ENCODE assay signal across 14 cellular contexts in the genomic region with DNA sequence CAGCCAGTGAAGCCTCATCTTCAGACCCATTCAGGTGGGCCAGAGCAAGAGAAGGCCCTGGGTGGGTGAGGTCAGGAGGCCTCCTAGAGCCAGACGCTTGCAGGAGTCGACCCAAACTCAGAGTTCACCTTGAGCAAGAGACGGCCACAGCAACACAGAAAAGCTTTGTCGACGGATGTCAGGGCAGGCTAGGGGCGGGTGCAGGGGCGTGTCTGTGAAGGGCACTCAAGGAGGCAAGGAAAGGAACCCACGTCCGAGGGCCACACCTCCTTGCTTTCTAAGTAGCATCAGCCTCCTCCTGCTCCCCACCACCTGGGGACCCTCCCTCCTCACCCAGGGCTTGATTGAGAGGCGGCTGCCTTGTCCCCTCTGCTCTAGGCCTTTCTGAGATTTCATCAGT.
DNase-seq lines count a peak whose midpoint lies in the region; ATAC-seq and TF ChIP-seq lines count a peak whose summit lies in the region.
"Had no signal": no experiment of that assay in that cellular context is flagged by ENCODE, and none has a peak within 500 bp of the region (broad histone marks: within the 10 kb centered on the region; RNA-seq: fewer than 3 reads in every experiment).

No MANE protein-coding gene starts in this region.

- peak; percentile 96 for ATAC-seq in GM23338
- ATAC-seq: HCT116 had no signal

- no peak overlapping the region for H4K91ac ChIP-seq in H9 (ENCODE audit: insufficient read length, low read depth, low read length)
- no peak overlapping the region for H4K91ac ChIP-seq in neuronal stem cell (ENCODE audit: low read depth, low read length, poor library complexity)

- H3K14ac ChIP-seq in H9 (ENCODE audit: insufficient read depth, low read length): no peak overlapping the region
- H3K14ac ChIP-seq in neuronal stem cell (ENCODE audit: low read length): no peak overlapping the region

- H3K23ac ChIP-seq in H9 (ENCODE audit: insufficient read length, low read depth, low read length) (no peak overlapping the region), neuronal stem cell (ENCODE audit: low read depth, low read length, poor library complexity) (no peak overlapping the region)

- H4K5ac ChIP-seq in H9 (ENCODE audit: insufficient read length, low read depth, low read length): no peak overlapping the region

- no peak overlapping the region for H2BK120ac ChIP-seq in H9 (ENCODE audit: low read depth, low read length, poor library complexity, severe bottlenecking)
- H2BK120ac ChIP-seq in neuronal stem cell (ENCODE audit: low read depth, low read length): no peak overlapping the region

- TF ChIP-seq CTCF in GM23338 (conservative IDR thresholded peaks at IDR 0.05; ENCODE audit: low read depth in 2 of 2) (no peak), H9 (conservative IDR thresholded peaks at IDR 0.05) (no peak), endodermal cell (conservative IDR thresholded peaks at IDR 0.05) (no peak)

- H2AK5ac ChIP-seq in H9 (ENCODE audit: insufficient read length, low read length) (no peak overlapping the region), neuronal stem cell (ENCODE audit: low read depth, low read length) (no peak overlapping the region)

- H3K79me1 ChIP-seq in H9 (ENCODE audit: insufficient read depth, low read depth, low read length, poor library complexity, severe bottlenecking) (no peaks in the 10 kb centered on the region), neuronal stem cell (ENCODE audit: low read depth, low read length) (no peaks in the 10 kb centered on the region)

- H3K36me3 ChIP-seq in GM23338 (ENCODE audit: insufficient read depth) (no peaks in the 10 kb centered on the region), endodermal cell (ENCODE audit: control insufficient read depth, insufficient read depth, low read length) (no peaks in the 10 kb centered on the region), neuronal stem cell (replicated peaks in 1 of 2; ENCODE audit: control insufficient read depth in 2 of 2, insufficient read depth in 2 of 2, low read length in 2 of 2) (no peaks in the 10 kb centered on the region), SJCRH30 (no peaks in the 10 kb centered on the region)

- H3K27me3 ChIP-seq in GM23338 (ENCODE audit: insufficient read depth): no peaks in the 10 kb centered on the region
- no peaks in the 10 kb centered on the region for H3K27me3 ChIP-seq in H9 (ENCODE audit: insufficient read depth, low read length)
- H3K27me3 ChIP-seq in endodermal cell (ENCODE audit: control insufficient read depth, insufficient read depth, low read length, poor library complexity, severe bottlenecking): peaks cover 23% of the 10 kb centered on the region
- H3K27me3 ChIP-seq in neuronal stem cell (ENCODE audit: control insufficient read depth in 3 of 3, insufficient read depth in 3 of 3, low read depth in 1 of 3, low read length in 3 of 3): peaks cover 0 to 11% (median 0%) of the 10 kb centered on the region in 3 experiments
- H3K27me3 ChIP-seq in SJCRH30: 0 out of 2 replicates have a peak, but pooled peaks cover 3% of the 10 kb centered on the region

- H3K9me3 ChIP-seq in H9 (ENCODE audit: control insufficient read depth, low read depth, low read length) (no peaks in the 10 kb centered on the region), endodermal cell (ENCODE audit: control insufficient read depth, low read length) (no peaks in the 10 kb centered on the region), neuronal stem cell (replicated peaks in 1 of 2; ENCODE audit: control insufficient read depth in 2 of 2, insufficient read depth in 1 of 2, low read depth in 1 of 2, low read length in 2 of 2) (no peaks in the 10 kb centered on the region), SJCRH30 (replicated peaks) (no peaks in the 10 kb centered on the region)

- H3K9ac ChIP-seq in H9 (ENCODE audit: extremely low read depth, insufficient read length, low read length) (no peak overlapping the region), endodermal cell (ENCODE audit: extremely low read depth, low read length, poor library complexity, severe bottlenecking) (no peak overlapping the region), neuronal stem cell (ENCODE audit: low read depth, low read length, poor library complexity) (no peak overlapping the region)

- H3K4ac ChIP-seq in H9 (ENCODE audit: low read depth, low read length): no peak overlapping the region
- H3K4ac ChIP-seq in neuronal stem cell (ENCODE audit: low read length): no peak overlapping the region

- no peaks in the 10 kb centered on the region for H3K9me3 Mint-ChIP-seq in GM23338
- H3K9me3 Mint-ChIP-seq in H9: no peaks in the 10 kb centered on the region
- no peaks in the 10 kb centered on the region for H3K9me3 Mint-ChIP-seq in endodermal cell
- H3K9me3 Mint-ChIP-seq: CD4-positive, alpha-beta T cell had no signal

- H3K4me3 Mint-ChIP-seq in GM23338: no peak overlapping the region
- H3K4me3 Mint-ChIP-seq in H9: no peak overlapping the region
- H3K4me3 Mint-ChIP-seq in endodermal cell: no peak overlapping the region
- H3K4me3 Mint-ChIP-seq: B cell; CD4-positive, alpha-beta T cell had no signal

- no peaks in the 10 kb centered on the region for H3K23me2 ChIP-seq in H9 (ENCODE audit: insufficient read length, low read depth, low read length, poor library complexity, severe bottlenecking)

- H3K4me1 Mint-ChIP-seq in GM23338 (peaks cover 10% of the 10 kb centered on the region), H9 (peaks cover 14 to 15% of the 10 kb centered on the region in 2 experiments), endodermal cell (no peaks in the 10 kb centered on the region)
- H3K4me1 Mint-ChIP-seq: B cell had no signal

- H3K4me3 ChIP-seq in GM23338 (no peak overlapping the region), endodermal cell (ENCODE audit: low read length) (no peak overlapping the region), neuronal stem cell (ENCODE audit: low read length in 2 of 2) (no peak overlapping the region), SJCRH30 (no peak overlapping the region)

- DNase-seq in GM23338 (ENCODE audit: low spot score): peak; percentile 66
- peak; percentile 77 for DNase-seq in H9
- DNase-seq in endodermal cell: peak; percentile 77
- DNase-seq in neuronal stem cell (ENCODE audit: low spot score): no peak
- no peak for DNase-seq in SKM-1 treated with dmso at 0.1 percent for 144 hours (lab: John Stamatoyannopoulos, UW; ENCODE audit: unreplicated experiment)
- no peak for DNase-seq in mucosa of gallbladder (ENCODE audit: low spot score)
- no peak for DNase-seq in SJCRH30
- DNase-seq: C1 segment of cervical spinal cord; Calu3; CD4-positive, alpha-beta T cell; DMS 273 treated with DMSO at 0.1 percent for 48 hours; GOT3 had no signal

- H3K4me2 ChIP-seq in GM23338: no peak overlapping the region; the same call in 1 of the 2 replicates
- H3K4me2 ChIP-seq in H9 (ENCODE audit: insufficient read depth, insufficient read length, low read length): no peak overlapping the region
- no peak overlapping the region for H3K4me2 ChIP-seq in neuronal stem cell (ENCODE audit: insufficient read depth, low read length, poor library complexity, severe bottlenecking)

- H2BK12ac ChIP-seq in H9 (ENCODE audit: insufficient read length, low read depth, low read length) (no peak overlapping the region), neuronal stem cell (ENCODE audit: low read length) (no peak overlapping the region)

- no peak overlapping the region for H2BK15ac ChIP-seq in H9 (ENCODE audit: low read depth, low read length)
- no peak overlapping the region for H2BK15ac ChIP-seq in neuronal stem cell (ENCODE audit: low read length)

- H3K18ac ChIP-seq in H9 (ENCODE audit: insufficient read length, low read depth, low read length) (no peak overlapping the region), neuronal stem cell (ENCODE audit: low read length) (peak overlapping the region; percentile 56)

- H3T11ph ChIP-seq in H9 (ENCODE audit: low read length): no peak overlapping the region

- no peak overlapping the region for H3K56ac ChIP-seq in H9 (ENCODE audit: insufficient read length, low read depth, low read length)

- peak overlapping the region; percentile 90 for H2AFZ ChIP-seq in GM23338
- no peak overlapping the region for H2AFZ ChIP-seq in H9 (ENCODE audit: low read length)
- H2AFZ ChIP-seq in neuronal stem cell (ENCODE audit: low read length): no peak overlapping the region

- no peak overlapping the region for H2BK20ac ChIP-seq in H9 (ENCODE audit: low read depth, low read length, poor library complexity, severe bottlenecking)

- H3K4me1 ChIP-seq in GM23338 (ENCODE audit: insufficient read depth) (peaks cover 7% of the 10 kb centered on the region; the same call in 1 of the 2 replicates), H9 (ENCODE audit: insufficient read depth, low read length) (no peaks in the 10 kb centered on the region), endodermal cell (ENCODE audit: control insufficient read depth, insufficient read depth, low read length) (no peaks in the 10 kb centered on the region), neuronal stem cell (ENCODE audit: control insufficient read depth in 2 of 2, insufficient read depth in 1 of 2, low read depth in 1 of 2, low read length in 2 of 2) (peaks cover 4 to 14% of the 10 kb centered on the region in 2 donors), SJCRH30 (no peaks in the 10 kb centered on the region)

- H3K27ac ChIP-seq in GM23338 (ENCODE audit: low read depth) (no peak overlapping the region), H9 (ENCODE audit: insufficient read length, low read depth, low read length) (no peak overlapping the region), endodermal cell (ENCODE audit: low read depth, low read length) (no peak overlapping the region), neuronal stem cell (replicated peaks; ENCODE audit: low read length) (no peak overlapping the region), SJCRH30 (no peak overlapping the region)

- H2BK5ac ChIP-seq in H9 (ENCODE audit: insufficient read length, low read length) (no peak overlapping the region), neuronal stem cell (ENCODE audit: low read length) (no peak overlapping the region)

- H3K27me3 Mint-ChIP-seq in GM23338 (ENCODE audit: insufficient read depth, low read depth, poor library complexity): peaks cover 12% of the 10 kb centered on the region
- no peaks in the 10 kb centered on the region for H3K27me3 Mint-ChIP-seq in H9 (ENCODE audit: low read depth)
- H3K27me3 Mint-ChIP-seq in endodermal cell (ENCODE audit: insufficient read depth): peaks cover 19% of the 10 kb centered on the region
- H3K27me3 Mint-ChIP-seq: B cell; CD4-positive, alpha-beta T cell had no signal

- H3K27ac Mint-ChIP-seq in GM23338 (no peak overlapping the region), H9 (no peak overlapping the region), endodermal cell (no peak overlapping the region)
- H3K27ac Mint-ChIP-seq: B cell; CD4-positive, alpha-beta T cell had no signal

- no peaks in the 10 kb centered on the region for H4K20me1 ChIP-seq in GM23338 (replicated peaks; ENCODE audit: insufficient read depth)
- H4K20me1 ChIP-seq in H9 (ENCODE audit: control insufficient read depth, insufficient read depth, insufficient read length): no peaks in the 10 kb centered on the region

- no peaks in the 10 kb centered on the region for H3K79me2 ChIP-seq in GM23338 (replicated peaks; ENCODE audit: insufficient read depth)
- H3K79me2 ChIP-seq in H9 (ENCODE audit: insufficient read depth, low read length): no peaks in the 10 kb centered on the region

- no peaks in the 10 kb centered on the region for H3F3A ChIP-seq in GM23338 (replicated peaks; ENCODE audit: low read depth)

- H3K36me3 Mint-ChIP-seq in GM23338 (ENCODE audit: low read depth) (no peaks in the 10 kb centered on the region), H9 (ENCODE audit: insufficient read depth in 1 of 3, low read depth in 3 of 3) (no peaks in the 10 kb centered on the region), endodermal cell (ENCODE audit: low read depth) (no peaks in the 10 kb centered on the region)

- H4K8ac ChIP-seq in H9 (replicated peaks; ENCODE audit: insufficient read length, low read depth, low read length) (no peak overlapping the region), neuronal stem cell (ENCODE audit: low read depth, low read length) (no peak overlapping the region)

- H3K9me2 ChIP-seq in GM23338 (ENCODE audit: insufficient read depth): no peaks in the 10 kb centered on the region

- no CpG with 5 or more reads among the region's 10 CpGs for WGBS in H9 (ENCODE audit: extremely low coverage, insufficient read length, low lambda C conversion rate)
- WGBS in endodermal cell (ENCODE audit: insufficient coverage in 1 of 2, insufficient read length in 1 of 2), 2 experiments: 69 to 78% methylated on average over 8 to 10 of the region's 10 CpGs
- no CpG with 5 or more reads among the region's 10 CpGs for WGBS in neuronal stem cell (ENCODE audit: extremely low coverage in 2 of 2, insufficient read length in 2 of 2, insufficient replicate concordance in 1 of 2), 2 donors

Comparison
In these comparisons a context has a peak if more than half of its experiments do, and no peak if none do; other contexts are left out.
1. DNase-seq: peak in GM23338 (single experiment), H9 (single experiment) and endodermal cell (single experiment); none in neuronal stem cell (single experiment), SKM-1 treated with dmso at 0.1 percent for 144 hours (single experiment), mucosa of gallbladder (single experiment) and SJCRH30 (0 of 2).